Comparison of ENCODE assay signal across 1 cellular context in genomic region chr14:91139776-91140175, GRCh38.
TF ChIP-seq lines count a peak whose summit lies in the region.

No MANE protein-coding gene starts in this region.

TF ChIP-seq in A549, 52 proteins besides CTCF, POLR2A, EP300 and RAD21 (continued from another document):
- TF ChIP-seq, protein P1, sequence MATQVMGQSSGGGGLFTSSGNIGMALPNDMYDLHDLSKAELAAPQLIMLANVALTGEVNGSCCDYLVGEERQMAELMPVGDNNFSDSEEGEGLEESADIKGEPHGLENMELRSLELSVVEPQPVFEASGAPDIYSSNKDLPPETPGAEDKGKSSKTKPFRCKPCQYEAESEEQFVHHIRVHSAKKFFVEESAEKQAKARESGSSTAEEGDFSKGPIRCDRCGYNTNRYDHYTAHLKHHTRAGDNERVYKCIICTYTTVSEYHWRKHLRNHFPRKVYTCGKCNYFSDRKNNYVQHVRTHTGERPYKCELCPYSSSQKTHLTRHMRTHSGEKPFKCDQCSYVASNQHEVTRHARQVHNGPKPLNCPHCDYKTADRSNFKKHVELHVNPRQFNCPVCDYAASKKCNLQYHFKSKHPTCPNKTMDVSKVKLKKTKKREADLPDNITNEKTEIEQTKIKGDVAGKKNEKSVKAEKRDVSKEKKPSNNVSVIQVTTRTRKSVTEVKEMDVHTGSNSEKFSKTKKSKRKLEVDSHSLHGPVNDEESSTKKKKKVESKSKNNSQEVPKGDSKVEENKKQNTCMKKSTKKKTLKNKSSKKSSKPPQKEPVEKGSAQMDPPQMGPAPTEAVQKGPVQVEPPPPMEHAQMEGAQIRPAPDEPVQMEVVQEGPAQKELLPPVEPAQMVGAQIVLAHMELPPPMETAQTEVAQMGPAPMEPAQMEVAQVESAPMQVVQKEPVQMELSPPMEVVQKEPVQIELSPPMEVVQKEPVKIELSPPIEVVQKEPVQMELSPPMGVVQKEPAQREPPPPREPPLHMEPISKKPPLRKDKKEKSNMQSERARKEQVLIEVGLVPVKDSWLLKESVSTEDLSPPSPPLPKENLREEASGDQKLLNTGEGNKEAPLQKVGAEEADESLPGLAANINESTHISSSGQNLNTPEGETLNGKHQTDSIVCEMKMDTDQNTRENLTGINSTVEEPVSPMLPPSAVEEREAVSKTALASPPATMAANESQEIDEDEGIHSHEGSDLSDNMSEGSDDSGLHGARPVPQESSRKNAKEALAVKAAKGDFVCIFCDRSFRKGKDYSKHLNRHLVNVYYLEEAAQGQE (IDR thresholded peaks at IDR 0.05): no peak
- peak; percentile 11; the same call in 1 of the 2 replicates for TF ChIP-seq USF2 (IDR thresholded peaks at IDR 0.05)
- no peak for TF ChIP-seq FOXS1 (CRISPR knock-in tag; IDR thresholded peaks at IDR 0.05)
